In the genomic region with DNA sequence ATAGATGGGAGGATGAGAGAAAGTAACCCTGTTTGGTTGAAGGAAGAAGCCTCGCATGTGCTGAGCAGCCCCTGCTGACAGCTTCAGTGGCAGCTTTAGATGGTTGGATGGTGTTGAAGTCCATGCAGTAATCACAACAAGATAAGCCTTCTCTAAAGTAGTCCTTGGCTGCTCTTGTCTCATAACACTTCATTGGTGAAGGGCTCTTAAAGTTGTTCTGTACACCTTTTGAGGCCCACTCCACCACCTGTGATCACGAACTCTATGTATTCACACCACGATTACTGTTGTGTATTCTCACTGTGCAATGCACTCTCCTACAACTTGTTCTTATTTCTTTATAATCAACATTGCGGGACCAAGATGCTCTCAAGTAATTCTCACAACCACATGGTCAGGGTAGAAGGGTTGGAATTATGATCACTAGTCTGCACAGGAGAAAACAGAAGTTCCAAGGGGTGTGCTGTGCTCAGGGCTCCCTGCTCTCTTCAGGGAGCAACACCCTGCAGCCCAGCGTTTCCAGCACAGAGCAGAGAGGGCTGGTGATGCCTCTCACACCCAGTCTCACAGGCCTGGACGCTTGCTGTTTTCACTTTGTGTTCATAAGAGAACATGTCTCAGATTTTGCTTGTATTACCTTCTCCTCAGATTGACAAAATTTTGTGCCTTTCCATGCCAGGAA, we compare ENCODE assay signal across 23 cellular contexts.
DNase-seq lines count a peak whose midpoint lies in the region; ATAC-seq, FAIRE-seq and TF ChIP-seq lines count a peak whose summit lies in the region.
"Had no signal": no experiment of that assay in that cellular context is flagged by ENCODE, and none has a peak within 500 bp of the region (broad histone marks: within the 10 kb centered on the region; RNA-seq: fewer than 3 reads in every experiment).

No MANE protein-coding gene starts in this region.

- peaks cover 14% of the 10 kb centered on the region for H3K9me3 Mint-ChIP-seq in CD8-positive, alpha-beta T cell

- H3K36me3 Mint-ChIP-seq in CD8-positive, alpha-beta T cell, result no peaks in the 10 kb centered on the region
- H3K36me3 Mint-ChIP-seq: T-cell had no signal

- DNase-seq in HepG2 (ENCODE audit: low spot score), result no peak
- DNase-seq in right lobe of liver, result no peak
- DNase-seq in NCI-H345 treated with DMSO at 0.1 percent for 48 hours (lab: John Stamatoyannopoulos, UW; ENCODE audit: unreplicated experiment), result peak; percentile 49
- no peak for DNase-seq in lower lobe of right lung
- DNase-seq in islet precursor cell, result no peak
- no peak for DNase-seq in ascending aorta (ENCODE audit: low spot score in 2 of 2)
- DNase-seq in CD8-positive, alpha-beta T cell, result no peak
- DNase-seq: H7, Karpas-422, NCI-H1417 treated with DMSO at 0.1 percent for 48 hours, NCI-H1930, NCI-H446 treated with DMSO at 0.1 percent for 48 hours, NCI-H748 treated with DMSO at 0.1 percent for 48 hours, OCI-M1, SJCRH30, T-cell had no signal

- intact Hi-C loops in HepG2 (cut with micrococcal nuclease; ENCODE audit: unreplicated experiment), result no loop called here
- intact Hi-C loops in right lobe of liver (cut with DNase I), result no loop called here
- intact Hi-C loops in lower lobe of right lung (cut with DNase I), result no loop called here
- intact Hi-C loops in ascending aorta (cut with DNase I), result no loop called here
- intact Hi-C loops in CD8-positive, alpha-beta T cell (cut with DNase I, micrococcal nuclease), result no loop called here

- no peak overlapping the region for H3K4me3 ChIP-seq in HepG2 (replicated peaks in 1 of 3; ENCODE audit: insufficient read depth in 1 of 3, low read depth in 2 of 3, low read length in 3 of 3)
- no peak overlapping the region for H3K4me3 ChIP-seq in right lobe of liver
- H3K4me3 ChIP-seq in lower lobe of right lung, result no peak overlapping the region
- no peak overlapping the region for H3K4me3 ChIP-seq in ascending aorta
- no peak overlapping the region for H3K4me3 ChIP-seq in CD8-positive, alpha-beta T cell (ENCODE audit: low read depth, low read length)
- H3K4me3 ChIP-seq: SJCRH30 had no signal

- TF ChIP-seq POLR2A in HepG2 (IDR thresholded peaks at IDR 0.05; ENCODE audit: insufficient read depth in 1 of 2, low read depth in 2 of 2, low read length in 2 of 2), result no peak
- no peak for TF ChIP-seq POLR2A in right lobe of liver (IDR thresholded peaks at IDR 0.05)

- H3K4me2 ChIP-seq in HepG2 (ENCODE audit: low read depth, low read length), result no peak overlapping the region

- no peak for TF ChIP-seq RAD21 in HepG2 (CRISPR knock-in tag; IDR thresholded peaks at IDR 0.05)

- H3K9ac ChIP-seq in HepG2 (ENCODE audit: insufficient read depth, low read depth, low read length), result no peak overlapping the region

- ATAC-seq in HepG2, result no peak
- ATAC-seq in right lobe of liver, result no peak
- peak; percentile 90 to 95 for ATAC-seq in lower lobe of right lung
- ATAC-seq in CD8-positive, alpha-beta T cell, result no peak
- no peak for ATAC-seq in GM21515 (IDR thresholded peaks at IDR 0.05; ENCODE audit: unreplicated experiment)
- ATAC-seq: T-cell had no signal

- FAIRE-seq in HepG2 (lab: Jason Lieb, UNC), result no peak
- FAIRE-seq: A204.1, D721Med, GM12891, RCC 7860 had no signal

- H3K4me1 ChIP-seq in HepG2 (ENCODE audit: insufficient read depth, low read length) (no peaks in the 10 kb centered on the region), right lobe of liver (no peaks in the 10 kb centered on the region), lower lobe of right lung (no peaks in the 10 kb centered on the region), ascending aorta (no peaks in the 10 kb centered on the region)
- no peaks in the 10 kb centered on the region for H3K4me1 ChIP-seq in CD8-positive, alpha-beta T cell (ENCODE audit: insufficient read depth, low read length)
- H3K4me1 ChIP-seq: SJCRH30 had no signal

- H2AFZ ChIP-seq in HepG2 (ENCODE audit: low read length), result no peak overlapping the region

- H3K27ac Mint-ChIP-seq in CD8-positive, alpha-beta T cell, result no peak overlapping the region
- H3K27ac Mint-ChIP-seq: IgD-negative memory B cell, T-cell had no signal

- H3K4me3 Mint-ChIP-seq in CD8-positive, alpha-beta T cell, result no peak overlapping the region
- H3K4me3 Mint-ChIP-seq: IgD-negative memory B cell, T-cell had no signal

- no peaks in the 10 kb centered on the region for H3K4me1 Mint-ChIP-seq in CD8-positive, alpha-beta T cell (ENCODE audit: low read depth)
- H3K4me1 Mint-ChIP-seq: IgD-negative memory B cell, T-cell had no signal

- POLR2A ChIA-PET in HepG2 (lab: Yijun Ruan, JAX), result no interaction called here
- POLR2A ChIA-PET in CD8-positive, alpha-beta T cell (lab: Charles Lee), result no interaction called here

- in situ Hi-C loops in HepG2 (cut with HindIII; ENCODE audit: extremely low pct_ligation_motif_present, low pct_unique_long_range_greater_than_20kb), result no loop called here

- peaks cover 2 to 16% of the 10 kb centered on the region in 2 experiments; a peak in 2 of 5 replicates for H3K27me3 ChIP-seq in HepG2 (ENCODE audit: control insufficient read depth in 1 of 2, insufficient read depth in 2 of 2, low read length in 2 of 2)
- no peaks in the 10 kb centered on the region for H3K27me3 ChIP-seq in right lobe of liver
- H3K27me3 ChIP-seq in lower lobe of right lung (ENCODE audit: low read depth), result peaks cover 5% of the 10 kb centered on the region
- no peaks in the 10 kb centered on the region for H3K27me3 ChIP-seq in ascending aorta
- no peaks in the 10 kb centered on the region for H3K27me3 ChIP-seq in CD8-positive, alpha-beta T cell (ENCODE audit: insufficient read depth, low read length)

- TF ChIP-seq CTCF in HepG2 (CRISPR knock-in tag; IDR thresholded peaks at IDR 0.05) (no peak), right lobe of liver (IDR thresholded peaks at IDR 0.05) (no peak), lower lobe of right lung (IDR thresholded peaks at IDR 0.05) (no peak), ascending aorta (IDR thresholded peaks at IDR 0.05) (no peak)
- no peak for TF ChIP-seq CTCF in CD8-positive, alpha-beta T cell (IDR thresholded peaks at IDR 0.05)

- H3K36me3 ChIP-seq in HepG2 (replicated peaks in 1 of 2; ENCODE audit: control insufficient read depth in 1 of 2, insufficient read depth in 2 of 2, low read length in 2 of 2) (no peaks in the 10 kb centered on the region), right lobe of liver (no peaks in the 10 kb centered on the region), lower lobe of right lung (no peaks in the 10 kb centered on the region), ascending aorta (no peaks in the 10 kb centered on the region)
- H3K36me3 ChIP-seq in CD8-positive, alpha-beta T cell (ENCODE audit: insufficient read depth, low read length), result no peaks in the 10 kb centered on the region
- H3K36me3 ChIP-seq: SJCRH30 had no signal

- no TSS peak for BruUV-seq in HepG2 (replicated peaks; lab: Mats Ljungman, UMichigan)

- TF ChIP-seq EP300 in HepG2 (IDR thresholded peaks at IDR 0.05; ENCODE audit: low read depth in 2 of 2, low read length in 2 of 2), result no peak
- TF ChIP-seq EP300 in HepG2 (CRISPR knock-in tag; IDR thresholded peaks at IDR 0.05; ENCODE audit: borderline replicate concordance), result no peak

- H3K27ac ChIP-seq in HepG2 (ENCODE audit: extremely low read length, insufficient read depth, low read length) (no peak overlapping the region), right lobe of liver (no peak overlapping the region), lower lobe of right lung (no peak overlapping the region), ascending aorta (no peak overlapping the region)
- H3K27ac ChIP-seq in CD8-positive, alpha-beta T cell (ENCODE audit: low read depth, low read length), result no peak overlapping the region
- H3K27ac ChIP-seq: C4-2B, SJCRH30 had no signal

- WGBS in HepG2 (ENCODE audit: low lambda C conversion rate), result 3% methylated on average over 6 of the region's 6 CpGs
- 50% methylated on average over 6 of the region's 6 CpGs for WGBS in right lobe of liver (ENCODE audit: insufficient coverage, low coverage, low lambda C conversion rate, missing lambda C conversion rate)

- no peaks in the 10 kb centered on the region for H3K79me2 ChIP-seq in HepG2 (ENCODE audit: insufficient read depth, low read length)

- H3K9me3 ChIP-seq in HepG2 (ENCODE audit: low read length) (no peaks in the 10 kb centered on the region), right lobe of liver (no peaks in the 10 kb centered on the region), lower lobe of right lung (no peaks in the 10 kb centered on the region), ascending aorta (peaks cover 0 to 9% of the 10 kb centered on the region in 2 donors)
- H3K9me3 ChIP-seq in CD8-positive, alpha-beta T cell (ENCODE audit: low read length), result no peaks in the 10 kb centered on the region

- no peaks in the 10 kb centered on the region for H3K27me3 Mint-ChIP-seq in CD8-positive, alpha-beta T cell (ENCODE audit: low read depth)
- H3K27me3 Mint-ChIP-seq: IgD-negative memory B cell, T-cell had no signal

- CTCF ChIA-PET in HepG2 (lab: Yijun Ruan, JAX; ENCODE audit: low intra/inter-chr PET ratio, low total read pairs), result no interaction called here
- CTCF ChIA-PET in CD8-positive, alpha-beta T cell (lab: Charles Lee), result no interaction called here

- H4K20me1 ChIP-seq in HepG2 (ENCODE audit: insufficient read depth, low read length), result no peaks in the 10 kb centered on the region

TF ChIP-seq in HepG2, 621 proteins besides CTCF, POLR2A, EP300 and RAD21:
- no peak for TF ChIP-seq TAF1 (CRISPR knock-in tag; IDR thresholded peaks at IDR 0.05)
- TF ChIP-seq SAP130 (CRISPR knock-in tag; IDR thresholded peaks at IDR 0.05; ENCODE audit: low read depth), result no peak
- TF ChIP-seq, protein P1, sequence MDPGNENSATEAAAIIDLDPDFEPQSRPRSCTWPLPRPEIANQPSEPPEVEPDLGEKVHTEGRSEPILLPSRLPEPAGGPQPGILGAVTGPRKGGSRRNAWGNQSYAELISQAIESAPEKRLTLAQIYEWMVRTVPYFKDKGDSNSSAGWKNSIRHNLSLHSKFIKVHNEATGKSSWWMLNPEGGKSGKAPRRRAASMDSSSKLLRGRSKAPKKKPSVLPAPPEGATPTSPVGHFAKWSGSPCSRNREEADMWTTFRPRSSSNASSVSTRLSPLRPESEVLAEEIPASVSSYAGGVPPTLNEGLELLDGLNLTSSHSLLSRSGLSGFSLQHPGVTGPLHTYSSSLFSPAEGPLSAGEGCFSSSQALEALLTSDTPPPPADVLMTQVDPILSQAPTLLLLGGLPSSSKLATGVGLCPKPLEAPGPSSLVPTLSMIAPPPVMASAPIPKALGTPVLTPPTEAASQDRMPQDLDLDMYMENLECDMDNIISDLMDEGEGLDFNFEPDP (CRISPR knock-in tag; conservative IDR thresholded peaks at IDR 0.05), result 0 out of 2 replicates have a peak, but pooled peaks have one; percentile 43
TF ChIP-seq in HepG2: peak in this region for 1.

Comparison
In these comparisons a context has a peak if more than half of its experiments do, and no peak if none do; other contexts are left out.
1. ATAC-seq: peak in lower lobe of right lung (2 of 2); none in HepG2 (single experiment), right lobe of liver (0 of 4), CD8-positive, alpha-beta T cell (single experiment) and GM21515 (single experiment).